In genomic region chr6:133290926-133291325, GRCh38 we compare ENCODE assay signal across 1 cellular context.
A peak's percentile ranks its signal among the peaks of the same experiment; 100 is the strongest.
TF ChIP-seq lines count a peak whose summit lies in the region.

No MANE protein-coding gene starts in this region.

TF ChIP-seq in HEK293, 187 proteins besides CTCF, POLR2A, EP300 and RAD21 (continued from another document):
- TF ChIP-seq ZNF518A (tag by site-specific recombination; conservative IDR thresholded peaks at IDR 0.05; ENCODE audit: low read depth) (peak; percentile 50; the same call in 1 of the 2 replicates), ZNF133 (tag by site-specific recombination; IDR thresholded peaks at IDR 0.05) (no peak), ZNF558 (tag by site-specific recombination; IDR thresholded peaks at IDR 0.05) (no peak), FEZF1 (tag by site-specific recombination; IDR thresholded peaks at IDR 0.05) (peak; percentile 65), SP7 (tag by site-specific recombination; IDR thresholded peaks at IDR 0.05) (0 out of 2 replicates have a peak, but pooled peaks have one; percentile 23), BCL11B (tag by site-specific recombination; IDR thresholded peaks at IDR 0.05; ENCODE audit: low read depth) (no peak), ZSCAN30 (tag by site-specific recombination; IDR thresholded peaks at IDR 0.05) (no peak), PATZ1 (tag by site-specific recombination; IDR thresholded peaks at IDR 0.05) (no peak), ZNF624 (tag by site-specific recombination; IDR thresholded peaks at IDR 0.05) (no peak), INSM2 (tag by site-specific recombination; IDR thresholded peaks at IDR 0.05) (no peak), ZNF692 (tag by site-specific recombination; IDR thresholded peaks at IDR 0.05) (no peak), MZF1 (tag by site-specific recombination; IDR thresholded peaks at IDR 0.05; ENCODE audit: borderline replicate concordance) (no peak), ZFP41 (tag by site-specific recombination; IDR thresholded peaks at IDR 0.05; ENCODE audit: borderline replicate concordance) (no peak), ZNF561 (tag by site-specific recombination; IDR thresholded peaks at IDR 0.05; ENCODE audit: borderline replicate concordance) (0 out of 2 replicates have a peak, but pooled peaks have one; percentile 18), ZIC2 (tag by site-specific recombination; IDR thresholded peaks at IDR 0.05) (no peak), ZNF513 (tag by site-specific recombination; IDR thresholded peaks at IDR 0.05) (no peak), ZNF555 (tag by site-specific recombination; conservative IDR thresholded peaks at IDR 0.05) (no peak), PRDM6 (tag by site-specific recombination; IDR thresholded peaks at IDR 0.05) (peak; percentile 76; the same call in 1 of the 2 replicates), ZSCAN23 (tag by site-specific recombination; IDR thresholded peaks at IDR 0.05) (no peak), ZNF777 (tag by site-specific recombination; IDR thresholded peaks at IDR 0.05; ENCODE audit: borderline replicate concordance) (no peak)
